Comparison of ENCODE assay signal across 1 cellular context in genomic region chr12:122081108-122081696, GRCh38.
A peak's percentile ranks its signal among the peaks of the same experiment; 100 is the strongest.
TF ChIP-seq lines count a peak whose summit lies in the region.

No MANE protein-coding gene starts in this region.

TF ChIP-seq in GM12878, 131 proteins besides CTCF, POLR2A, EP300 and RAD21 (continued from another document):
- TF ChIP-seq, protein P1, sequence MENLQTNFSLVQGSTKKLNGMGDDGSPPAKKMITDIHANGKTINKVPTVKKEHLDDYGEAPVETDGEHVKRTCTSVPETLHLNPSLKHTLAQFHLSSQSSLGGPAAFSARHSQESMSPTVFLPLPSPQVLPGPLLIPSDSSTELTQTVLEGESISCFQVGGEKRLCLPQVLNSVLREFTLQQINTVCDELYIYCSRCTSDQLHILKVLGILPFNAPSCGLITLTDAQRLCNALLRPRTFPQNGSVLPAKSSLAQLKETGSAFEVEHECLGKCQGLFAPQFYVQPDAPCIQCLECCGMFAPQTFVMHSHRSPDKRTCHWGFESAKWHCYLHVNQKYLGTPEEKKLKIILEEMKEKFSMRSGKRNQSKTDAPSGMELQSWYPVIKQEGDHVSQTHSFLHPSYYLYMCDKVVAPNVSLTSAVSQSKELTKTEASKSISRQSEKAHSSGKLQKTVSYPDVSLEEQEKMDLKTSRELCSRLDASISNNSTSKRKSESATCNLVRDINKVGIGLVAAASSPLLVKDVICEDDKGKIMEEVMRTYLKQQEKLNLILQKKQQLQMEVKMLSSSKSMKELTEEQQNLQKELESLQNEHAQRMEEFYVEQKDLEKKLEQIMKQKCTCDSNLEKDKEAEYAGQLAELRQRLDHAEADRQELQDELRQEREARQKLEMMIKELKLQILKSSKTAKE (IDR thresholded peaks at IDR 0.05; ENCODE audit: low read depth, poor library complexity, severe bottlenecking), result peak; percentile 3
- TF ChIP-seq IRF4 (IDR thresholded peaks at IDR 0.05; ENCODE audit: low read depth, low read length), result 0 out of 2 replicates have a peak, but pooled peaks have one; percentile 4
